In the genomic region with DNA sequence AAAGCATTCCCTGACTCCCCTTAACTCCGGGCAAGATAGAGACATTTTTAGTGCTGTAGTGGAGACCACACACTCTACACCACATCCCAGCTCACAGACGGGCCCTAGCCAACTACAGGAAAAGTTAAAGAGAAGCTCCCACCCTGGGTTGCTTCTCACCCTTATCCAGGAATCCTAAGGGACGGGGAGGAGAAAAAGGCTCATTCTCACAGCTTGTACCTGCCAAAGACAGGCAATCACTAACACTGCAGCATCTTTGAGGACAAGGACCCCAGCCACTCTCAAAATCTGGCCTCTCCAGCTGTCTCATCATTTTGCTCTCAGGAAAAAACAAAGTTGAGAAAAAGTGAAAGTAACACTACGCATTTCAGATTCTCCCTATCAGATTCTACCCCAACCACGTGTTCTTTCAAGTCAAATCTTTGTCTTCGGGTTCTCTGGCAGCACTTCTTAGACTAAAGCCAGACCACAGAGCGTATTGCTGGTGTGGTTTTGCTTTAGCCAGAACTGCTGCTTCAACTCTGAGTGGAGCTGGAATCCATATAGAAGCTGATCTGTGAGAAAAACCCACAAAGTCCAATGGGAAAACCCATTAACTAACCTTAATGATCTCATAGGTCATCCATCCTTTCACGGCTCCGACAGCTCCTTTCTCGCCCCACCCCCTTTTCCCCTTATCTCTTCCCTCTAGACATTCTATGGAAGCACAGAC, we compare ENCODE assay signal across 8 cellular contexts.
DNase-seq lines count a peak whose midpoint lies in the region; ATAC-seq and TF ChIP-seq lines count a peak whose summit lies in the region.

No MANE protein-coding gene starts in this region.

- peak in 8 of 10 experiments; percentile 7 to 44 (median 24) for DNase-seq in CD4-positive, alpha-beta T cell
- DNase-seq in NAMALWA (ENCODE audit: low spot score), result peak; percentile 5
- DNase-seq in astrocyte of the cerebellum (ENCODE audit: low read depth), result peak; percentile 92
- DNase-seq in mesothelial cell of epicardium (ENCODE audit: low spot score in 2 of 2, unreplicated experiment in 2 of 2), result no peak
- DNase-seq in left lobe of liver (ENCODE audit: low spot score), result no peak
- DNase-seq in NCI-H1930 (lab: John Stamatoyannopoulos, UW), result no peak
- DNase-seq in substantia nigra (lab: John Stamatoyannopoulos, UW), result no peak

- peak overlapping the region; percentile 67 for H3K27ac ChIP-seq in CD4-positive, alpha-beta T cell (ENCODE audit: low read depth, low read length)
- H3K27ac ChIP-seq in substantia nigra (ENCODE audit: low read depth, low read length, poor library complexity, severe bottlenecking), result no peak overlapping the region

- peaks cover 6% of the 10 kb centered on the region for H3K36me3 Mint-ChIP-seq in CD4-positive, alpha-beta T cell (ENCODE audit: low read depth)
- peaks cover 3% of the 10 kb centered on the region for H3K36me3 Mint-ChIP-seq in mesothelial cell of epicardium

- H3K4me1 Mint-ChIP-seq in CD4-positive, alpha-beta T cell (ENCODE audit: low read depth), result peaks cover 74% of the 10 kb centered on the region
- H3K4me1 Mint-ChIP-seq in mesothelial cell of epicardium, result peaks cover 52% of the 10 kb centered on the region

- H3K9me3 Mint-ChIP-seq in CD4-positive, alpha-beta T cell, result no peaks in the 10 kb centered on the region
- peaks cover 34% of the 10 kb centered on the region for H3K9me3 Mint-ChIP-seq in mesothelial cell of epicardium

- peak; percentile 84 for ATAC-seq in CD4-positive, alpha-beta T cell (ENCODE audit: poor library complexity)
- ATAC-seq in GM21381 (IDR thresholded peaks at IDR 0.05; ENCODE audit: unreplicated experiment), result peak; percentile 67
- no peak for ATAC-seq in left lobe of liver

- POLR2A ChIA-PET in CD4-positive, alpha-beta T cell (lab: Charles Lee), result interaction anchor here (0.8 to 3.6 kb wide), 16 partner anchors 10 to 1338 kb away, joined by 3 to 47 read pairs (median 5); partner anchors contain the start of genes NDUFB11 and RBM10

- H3K9me3 ChIP-seq in CD4-positive, alpha-beta T cell (ENCODE audit: control insufficient read depth, low read length), result no peaks in the 10 kb centered on the region

- H3K27me3 Mint-ChIP-seq in CD4-positive, alpha-beta T cell, result no peaks in the 10 kb centered on the region
- H3K27me3 Mint-ChIP-seq in mesothelial cell of epicardium (ENCODE audit: low read depth), result no peaks in the 10 kb centered on the region

- intact Hi-C loops in CD4-positive, alpha-beta T cell (cut with DNase I, micrococcal nuclease), result loop anchor here (1.0 to 10.0 kb wide), 4 partner anchors 34 to 768 kb away; partner anchors contain the start of gene CHST7 (in 1 of the 2)

- CTCF ChIA-PET in CD4-positive, alpha-beta T cell (lab: Charles Lee), result no interaction called here

- no peak for TF ChIP-seq CTCF in CD4-positive, alpha-beta T cell (IDR thresholded peaks at IDR 0.05)
- TF ChIP-seq CTCF in astrocyte of the cerebellum (IDR thresholded peaks at IDR 0.05; ENCODE audit: low read depth, low read length, missing control alignments), result no peak
- no peak for TF ChIP-seq CTCF in mesothelial cell of epicardium (IDR thresholded peaks at IDR 0.05; ENCODE audit: unreplicated experiment)

- peak overlapping the region; percentile 90 for H3K4me3 Mint-ChIP-seq in CD4-positive, alpha-beta T cell
- H3K4me3 Mint-ChIP-seq in mesothelial cell of epicardium, result peak overlapping the region; percentile 55

- peak overlapping the region; percentile 29 for H3K4me3 ChIP-seq in astrocyte of the cerebellum (ENCODE audit: low read depth, low read length)

- in situ Hi-C loops in astrocyte of the cerebellum (cut with HindIII; ENCODE audit: low sequenced_read_pairs), result no loop called here

- no peaks in the 10 kb centered on the region for H3K27me3 ChIP-seq in CD4-positive, alpha-beta T cell (ENCODE audit: control insufficient read depth, insufficient read depth, low read length)

- H3K27ac Mint-ChIP-seq in CD4-positive, alpha-beta T cell, result peak overlapping the region; percentile 93
- H3K27ac Mint-ChIP-seq in mesothelial cell of epicardium, result peak overlapping the region; percentile 90

Comparison
In these comparisons a context has a peak if more than half of its experiments do, and no peak if none do; other contexts are left out.
1. DNase-seq: peak in CD4-positive, alpha-beta T cell (8 of 10), NAMALWA (single experiment) and astrocyte of the cerebellum (single experiment); none in mesothelial cell of epicardium (0 of 2), left lobe of liver (single experiment), NCI-H1930 (0 of 2) and substantia nigra (0 of 49).